In genomic region chr1:6209661-6210605, GRCh38 we compare ENCODE assay signal across 8 cellular contexts. TPM values are rescaled to one million over a fixed set of nuclear protein-coding genes. Genes with fewer than 3 reads are reported as not detected.
A peak's percentile ranks its signal among the peaks of the same experiment; 100 is the strongest.
DNase-seq lines count a peak whose midpoint lies in the region; ATAC-seq and TF ChIP-seq lines count a peak whose summit lies in the region.

No MANE protein-coding gene starts in this region.

- H3K4me3 Mint-ChIP-seq in natural killer cell (peak overlapping the region; percentile 4), T-helper 17 cell (peak overlapping the region; percentile 83)
- no peak overlapping the region for H3K4me3 Mint-ChIP-seq in natural killer cell treated with Interleukin-12 subunit alpha and Interleukin-12 subunit beta and Interleukin-15 and Interleukin-18, amount 100 ng/mL, for 72 hours

- H3K9me3 ChIP-seq in T-helper 17 cell (ENCODE audit: control insufficient read depth, low read length, poor library complexity, severe bottlenecking) (no peaks in the 10 kb centered on the region), subcutaneous abdominal adipose tissue (ENCODE audit: control insufficient read depth in 5 of 5, low read length in 5 of 5) (no peaks in the 10 kb centered on the region)

- H3K4me1 ChIP-seq in subcutaneous abdominal adipose tissue (ENCODE audit: control insufficient read depth in 5 of 5, insufficient read depth in 5 of 5, low read length in 5 of 5), result peaks cover 2 to 43% (median 33%) of the 10 kb centered on the region in 5 donors

- no peak for TF ChIP-seq CTCF in natural killer cell (IDR thresholded peaks at IDR 0.05)
- TF ChIP-seq CTCF in fibroblast of villous mesenchyme (IDR thresholded peaks at IDR 0.05; ENCODE audit: insufficient read depth, low read depth, low read length), result peak; percentile 11

- no peaks in the 10 kb centered on the region for H3K9me3 Mint-ChIP-seq in natural killer cell
- no peaks in the 10 kb centered on the region for H3K9me3 Mint-ChIP-seq in natural killer cell treated with Interleukin-12 subunit alpha and Interleukin-12 subunit beta and Interleukin-15 and Interleukin-18, amount 100 ng/mL, for 72 hours

- H3K27me3 Mint-ChIP-seq in natural killer cell (ENCODE audit: low read depth in 2 of 2), result peaks cover 0 to 24% of the 10 kb centered on the region in 2 donors
- peaks cover 0 to 8% of the 10 kb centered on the region in 2 donors for H3K27me3 Mint-ChIP-seq in natural killer cell treated with Interleukin-12 subunit alpha and Interleukin-12 subunit beta and Interleukin-15 and Interleukin-18, amount 100 ng/mL, for 72 hours
- H3K27me3 Mint-ChIP-seq in T-helper 17 cell, result no peaks in the 10 kb centered on the region

- no peak overlapping the region for H3K27ac ChIP-seq in subcutaneous abdominal adipose tissue (ENCODE audit: low read depth, low read length)

- DNase-seq in natural killer cell (no peak), T-helper 17 cell (peak in 1 of 3 donors; percentile 14), fibroblast of villous mesenchyme (ENCODE audit: low read depth) (no peak), DMS79 treated with DMSO at 0.1 percent for 48 hours (lab: John Stamatoyannopoulos, UW) (no peak)
- DNase-seq in natural killer cell treated with Interleukin-12 subunit alpha and Interleukin-12 subunit beta and Interleukin-15 and Interleukin-18, amount 100 ng/mL, for 72 hours (ENCODE audit: low spot score), result no peak

- H3K27me3 ChIP-seq in subcutaneous abdominal adipose tissue (ENCODE audit: control insufficient read depth in 5 of 5, insufficient read depth in 4 of 5, low read length in 5 of 5), result peaks cover 0 to 10% (median 5%) of the 10 kb centered on the region in 5 donors

- H3K36me3 Mint-ChIP-seq in natural killer cell (no peaks in the 10 kb centered on the region), T-helper 17 cell (ENCODE audit: low read depth) (no peaks in the 10 kb centered on the region)
- H3K36me3 Mint-ChIP-seq in natural killer cell treated with Interleukin-12 subunit alpha and Interleukin-12 subunit beta and Interleukin-15 and Interleukin-18, amount 100 ng/mL, for 72 hours, result no peaks in the 10 kb centered on the region

- H3K4me1 Mint-ChIP-seq in natural killer cell (no peaks in the 10 kb centered on the region), T-helper 17 cell (peaks cover 9% of the 10 kb centered on the region)
- peaks cover 0 to 3% of the 10 kb centered on the region in 2 donors for H3K4me1 Mint-ChIP-seq in natural killer cell treated with Interleukin-12 subunit alpha and Interleukin-12 subunit beta and Interleukin-15 and Interleukin-18, amount 100 ng/mL, for 72 hours (ENCODE audit: low read depth in 2 of 2)

- H3K36me3 ChIP-seq in subcutaneous abdominal adipose tissue (ENCODE audit: control insufficient read depth in 5 of 5, insufficient read depth in 5 of 5, low read length in 5 of 5), result peaks cover 0 to 9% (median 2%) of the 10 kb centered on the region in 5 donors

- no peak for ATAC-seq in natural killer cell
- no peak for ATAC-seq in natural killer cell treated with Interleukin-12 subunit alpha and Interleukin-12 subunit beta and Interleukin-15 and Interleukin-18, amount 100 ng/mL, for 72 hours
- ATAC-seq in T-helper 17 cell, result peak; percentile 22
- no peak for ATAC-seq in HG03378 (IDR thresholded peaks at IDR 0.05; ENCODE audit: unreplicated experiment)
- ATAC-seq in HG02938 (IDR thresholded peaks at IDR 0.05; ENCODE audit: unreplicated experiment), result no peak

- intact Hi-C loops in natural killer cell (cut with micrococcal nuclease), result no loop called here

- H3K9ac ChIP-seq in subcutaneous abdominal adipose tissue (ENCODE audit: low read length in 5 of 5), result no peak overlapping the region

- H3K4me3 ChIP-seq in fibroblast of villous mesenchyme (ENCODE audit: low read depth, low read length), result no peak overlapping the region
- peak overlapping the region in 4 of 5 donors; percentile 57 to 70 (median 62) for H3K4me3 ChIP-seq in subcutaneous abdominal adipose tissue (ENCODE audit: low read depth in 1 of 5, low read length in 5 of 5)

- no peak overlapping the region for H3K27ac Mint-ChIP-seq in natural killer cell
- H3K27ac Mint-ChIP-seq in natural killer cell treated with Interleukin-12 subunit alpha and Interleukin-12 subunit beta and Interleukin-15 and Interleukin-18, amount 100 ng/mL, for 72 hours, result no peak overlapping the region
- no peak overlapping the region for H3K27ac Mint-ChIP-seq in T-helper 17 cell

RNA-seq across cellular contexts. Expression of gene RNF207, which starts 4.0 kb away (rescaled TPM):
- total RNA-seq in natural killer cell (1 to 10 TPM; 2.1 to 5.5 (median 2.3) TPM), T-helper 17 cell (10 to 100 TPM; 17.7 to 25.9 TPM), fibroblast of villous mesenchyme (27.7 and 110 TPM in 2 replicates)
- total RNA-seq in natural killer cell treated with Interleukin-12 subunit alpha and Interleukin-12 subunit beta and Interleukin-15 and Interleukin-18, amount 100 ng/mL, for 72 hours, result 10 to 100 TPM in 1 of 2 donors, 1 to 10 TPM in 1; 4.2 to 14.2 TPM

RNA-seq across cellular contexts. Expression of gene RPL22, which starts 10.5 kb away (rescaled TPM):
- 100 to 1,000 TPM; 210 to 239 (median 228) TPM for total RNA-seq in natural killer cell
- total RNA-seq in natural killer cell treated with Interleukin-12 subunit alpha and Interleukin-12 subunit beta and Interleukin-15 and Interleukin-18, amount 100 ng/mL, for 72 hours, result 100 to 1,000 TPM; 209 to 355 TPM
- total RNA-seq in T-helper 17 cell, result 100 to 1,000 TPM; 510 to 543 TPM
- total RNA-seq in fibroblast of villous mesenchyme, result 80.5 and 97.6 TPM in 2 replicates

RNA-seq across cellular contexts. Expression of gene ICMT, which starts 25.8 kb away (rescaled TPM):
- total RNA-seq in natural killer cell (10 to 100 TPM in 2 of 3 donors, 1 to 10 TPM in 1; 8.6 to 16.9 (median 15.6) TPM), T-helper 17 cell (10 to 100 TPM in 1 of 2 donors, 1 to 10 TPM in 1; 9.8 to 10.2 TPM), fibroblast of villous mesenchyme (64.1 and 99.7 TPM in 2 replicates)
- 10 to 100 TPM; 44.1 to 71.4 TPM for total RNA-seq in natural killer cell treated with Interleukin-12 subunit alpha and Interleukin-12 subunit beta and Interleukin-15 and Interleukin-18, amount 100 ng/mL, for 72 hours

RNA-seq across cellular contexts. Expression of gene CHD5, which starts 29.8 kb away (rescaled TPM):
- total RNA-seq in natural killer cell (1 to 10 TPM in 1 of 3 donors, under 1 TPM in 2; 0.34 to 1.2 (median 0.73) TPM), T-helper 17 cell (under 1 TPM; 0.12 to 0.63 TPM), fibroblast of villous mesenchyme (under 0.01 TPM in 2 replicates)
- total RNA-seq in natural killer cell treated with Interleukin-12 subunit alpha and Interleukin-12 subunit beta and Interleukin-15 and Interleukin-18, amount 100 ng/mL, for 72 hours, result under 1 TPM; 0.31 to 0.78 TPM

RNA-seq across cellular contexts. Expression of gene HES3, which starts 34.0 kb away (rescaled TPM):
- total RNA-seq in natural killer cell, result not detected
- total RNA-seq in natural killer cell treated with Interleukin-12 subunit alpha and Interleukin-12 subunit beta and Interleukin-15 and Interleukin-18, amount 100 ng/mL, for 72 hours, result not detected
- not detected for total RNA-seq in T-helper 17 cell
- not detected in 2 replicates for total RNA-seq in fibroblast of villous mesenchyme
